1 cellular context compared by ENCODE assay signal in the genomic region with DNA sequence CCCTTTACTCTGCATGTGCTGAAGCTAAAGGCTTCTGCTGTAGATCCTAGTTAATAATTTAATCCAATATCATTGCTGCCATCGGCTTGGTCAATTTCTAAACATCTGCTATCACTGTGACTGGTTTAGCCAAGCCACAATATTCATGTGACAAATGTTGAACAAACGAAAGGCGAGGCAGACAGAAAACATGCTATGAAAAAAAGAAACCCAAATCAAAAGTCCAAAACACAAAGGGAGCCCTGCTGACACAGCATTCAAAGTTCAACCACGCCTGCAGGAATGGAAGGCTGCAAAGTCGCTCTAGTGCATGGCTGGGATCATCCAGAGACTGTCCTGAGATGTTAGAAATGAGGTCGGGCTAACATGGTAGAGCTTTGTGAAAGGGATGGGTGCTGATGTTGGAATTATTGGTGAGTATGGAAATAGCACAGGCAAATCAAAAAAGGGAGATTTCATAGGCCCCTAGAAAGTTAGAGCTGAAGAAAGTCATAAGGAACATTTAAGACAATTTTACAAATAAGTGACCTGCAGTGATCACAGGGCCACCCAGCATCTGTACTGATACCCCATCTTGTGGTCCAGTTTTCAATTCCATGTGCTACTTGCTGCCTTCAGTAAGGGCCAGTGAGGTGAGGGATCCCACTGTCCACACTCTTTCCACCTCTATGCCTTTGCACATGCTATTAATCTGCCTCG.
TF ChIP-seq lines count a peak whose summit lies in the region.

No MANE protein-coding gene starts in this region.

TF ChIP-seq in HepG2, 621 proteins besides CTCF, POLR2A, EP300 and RAD21 (continued from another document):
- TF ChIP-seq, protein P1, sequence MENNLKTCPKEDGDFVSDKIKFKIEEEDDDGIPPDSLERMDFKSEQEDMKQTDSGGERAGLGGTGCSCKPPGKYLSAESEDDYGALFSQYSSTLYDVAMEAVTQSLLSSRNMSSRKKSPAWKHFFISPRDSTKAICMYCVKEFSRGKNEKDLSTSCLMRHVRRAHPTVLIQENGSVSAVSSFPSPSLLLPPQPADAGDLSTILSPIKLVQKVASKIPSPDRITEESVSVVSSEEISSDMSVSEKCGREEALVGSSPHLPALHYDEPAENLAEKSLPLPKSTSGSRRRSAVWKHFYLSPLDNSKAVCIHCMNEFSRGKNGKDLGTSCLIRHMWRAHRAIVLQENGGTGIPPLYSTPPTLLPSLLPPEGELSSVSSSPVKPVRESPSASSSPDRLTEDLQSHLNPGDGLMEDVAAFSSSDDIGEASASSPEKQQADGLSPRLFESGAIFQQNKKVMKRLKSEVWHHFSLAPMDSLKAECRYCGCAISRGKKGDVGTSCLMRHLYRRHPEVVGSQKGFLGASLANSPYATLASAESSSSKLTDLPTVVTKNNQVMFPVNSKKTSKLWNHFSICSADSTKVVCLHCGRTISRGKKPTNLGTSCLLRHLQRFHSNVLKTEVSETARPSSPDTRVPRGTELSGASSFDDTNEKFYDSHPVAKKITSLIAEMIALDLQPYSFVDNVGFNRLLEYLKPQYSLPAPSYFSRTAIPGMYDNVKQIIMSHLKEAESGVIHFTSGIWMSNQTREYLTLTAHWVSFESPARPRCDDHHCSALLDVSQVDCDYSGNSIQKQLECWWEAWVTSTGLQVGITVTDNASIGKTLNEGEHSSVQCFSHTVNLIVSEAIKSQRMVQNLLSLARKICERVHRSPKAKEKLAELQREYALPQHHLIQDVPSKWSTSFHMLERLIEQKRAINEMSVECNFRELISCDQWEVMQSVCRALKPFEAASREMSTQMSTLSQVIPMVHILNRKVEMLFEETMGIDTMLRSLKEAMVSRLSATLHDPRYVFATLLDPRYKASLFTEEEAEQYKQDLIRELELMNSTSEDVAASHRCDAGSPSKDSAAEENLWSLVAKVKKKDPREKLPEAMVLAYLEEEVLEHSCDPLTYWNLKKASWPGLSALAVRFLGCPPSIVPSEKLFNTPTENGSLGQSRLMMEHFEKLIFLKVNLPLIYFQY (CRISPR knock-in tag; IDR thresholded peaks at IDR 0.05; ENCODE audit: borderline replicate concordance): peak; percentile 28
- TF ChIP-seq PHF21A (CRISPR knock-in tag; IDR thresholded peaks at IDR 0.05) (peak; percentile 58; the same call in 1 of the 2 replicates), MXI1 (IDR thresholded peaks at IDR 0.05; ENCODE audit: borderline replicate concordance, low read depth, low read length) (peak; percentile 44; the same call in 1 of the 3 replicates), SALL1 (CRISPR knock-in tag; IDR thresholded peaks at IDR 0.05) (peak; percentile 91), ZNF367 (CRISPR knock-in tag; IDR thresholded peaks at IDR 0.05; ENCODE audit: borderline replicate concordance) (no peak), NFIC (IDR thresholded peaks at IDR 0.05; ENCODE audit: low read length) (peak; percentile 36; the same call in 1 of the 2 replicates), CBX5 (CRISPR knock-in tag; IDR thresholded peaks at IDR 0.05; ENCODE audit: borderline replicate concordance) (peak; percentile 34; the same call in 1 of the 2 replicates), HDAC1 (CRISPR knock-in tag; IDR thresholded peaks at IDR 0.05) (peak; percentile 76), ZSCAN9 (CRISPR knock-in tag; IDR thresholded peaks at IDR 0.05; ENCODE audit: borderline replicate concordance) (peak; percentile 21; the same call in 1 of the 2 replicates), ZNF788 (CRISPR knock-in tag; IDR thresholded peaks at IDR 0.05; ENCODE audit: borderline replicate concordance) (peak; percentile 47; the same call in 1 of the 2 replicates), ZNF335 (CRISPR knock-in tag; IDR thresholded peaks at IDR 0.05) (peak; percentile 23; the same call in 1 of the 2 replicates), ZMYM4 (CRISPR knock-in tag; IDR thresholded peaks at IDR 0.05) (peak; percentile 75), SOX13 (IDR thresholded peaks at IDR 0.05) (peak; percentile 42; the same call in 1 of the 2 replicates), SOX13 (CRISPR knock-in tag; conservative IDR thresholded peaks at IDR 0.05 in 1 of 2, IDR thresholded peaks at IDR 0.05 in 1 of 2) (peak in 1 of 2 experiments; percentile 85; a peak in 2 of 4 replicates), ZNF652 (CRISPR knock-in tag; IDR thresholded peaks at IDR 0.05; ENCODE audit: borderline replicate concordance, low read depth) (no peak; the same call in 1 of the 2 replicates), ZNF468 (CRISPR knock-in tag; IDR thresholded peaks at IDR 0.05) (0 out of 2 replicates have a peak, but pooled peaks have one; percentile 37), ZNF569 (CRISPR knock-in tag; IDR thresholded peaks at IDR 0.05; ENCODE audit: borderline replicate concordance) (no peak), SRF (IDR thresholded peaks at IDR 0.05; ENCODE audit: low read depth, low read length) (no peak), ZNF644 (CRISPR knock-in tag; IDR thresholded peaks at IDR 0.05; ENCODE audit: low read depth) (peak; percentile 74; the same call in 1 of the 2 replicates), BHLHE40 (IDR thresholded peaks at IDR 0.05; ENCODE audit: low read length) (no peak), ZSCAN31 (CRISPR knock-in tag; IDR thresholded peaks at IDR 0.05; ENCODE audit: low read depth) (0 out of 2 replicates have a peak, but pooled peaks have one; percentile 34), ZMYM3 (CRISPR knock-in tag; IDR thresholded peaks at IDR 0.05) (peak; percentile 25; the same call in 1 of the 2 replicates), SAP130 (CRISPR knock-in tag; IDR thresholded peaks at IDR 0.05; ENCODE audit: low read depth) (peak; percentile 88), NCOA2 (CRISPR knock-in tag; IDR thresholded peaks at IDR 0.05) (peak; percentile 52; the same call in 1 of the 2 replicates), ZNF543 (CRISPR knock-in tag; IDR thresholded peaks at IDR 0.05) (0 out of 2 replicates have a peak, but pooled peaks have one; percentile 5), SP5 (CRISPR knock-in tag; IDR thresholded peaks at IDR 0.05; ENCODE audit: borderline replicate concordance, low read depth) (peak; percentile 91), LCORL (IDR thresholded peaks at IDR 0.05) (peak; percentile 66), LCORL (CRISPR knock-in tag; IDR thresholded peaks at IDR 0.05) (peak; percentile 85; the same call in 1 of the 2 replicates), MIER2 (CRISPR knock-in tag; IDR thresholded peaks at IDR 0.05) (peak; percentile 56; the same call in 1 of the 2 replicates), ATM (IDR thresholded peaks at IDR 0.05; ENCODE audit: borderline replicate concordance) (no peak), ASH2L (IDR thresholded peaks at IDR 0.05; ENCODE audit: insufficient read length, low read depth, low read length) (peak; percentile 68)
- TF ChIP-seq, protein P2, sequence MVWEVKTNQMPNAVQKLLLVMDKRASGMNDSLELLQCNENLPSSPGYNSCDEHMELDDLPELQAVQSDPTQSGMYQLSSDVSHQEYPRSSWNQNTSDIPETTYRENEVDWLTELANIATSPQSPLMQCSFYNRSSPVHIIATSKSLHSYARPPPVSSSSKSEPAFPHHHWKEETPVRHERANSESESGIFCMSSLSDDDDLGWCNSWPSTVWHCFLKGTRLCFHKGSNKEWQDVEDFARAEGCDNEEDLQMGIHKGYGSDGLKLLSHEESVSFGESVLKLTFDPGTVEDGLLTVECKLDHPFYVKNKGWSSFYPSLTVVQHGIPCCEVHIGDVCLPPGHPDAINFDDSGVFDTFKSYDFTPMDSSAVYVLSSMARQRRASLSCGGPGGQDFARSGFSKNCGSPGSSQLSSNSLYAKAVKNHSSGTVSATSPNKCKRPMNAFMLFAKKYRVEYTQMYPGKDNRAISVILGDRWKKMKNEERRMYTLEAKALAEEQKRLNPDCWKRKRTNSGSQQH (CRISPR knock-in tag; IDR thresholded peaks at IDR 0.05; ENCODE audit: low read depth): no peak
- TF ChIP-seq, protein P3, sequence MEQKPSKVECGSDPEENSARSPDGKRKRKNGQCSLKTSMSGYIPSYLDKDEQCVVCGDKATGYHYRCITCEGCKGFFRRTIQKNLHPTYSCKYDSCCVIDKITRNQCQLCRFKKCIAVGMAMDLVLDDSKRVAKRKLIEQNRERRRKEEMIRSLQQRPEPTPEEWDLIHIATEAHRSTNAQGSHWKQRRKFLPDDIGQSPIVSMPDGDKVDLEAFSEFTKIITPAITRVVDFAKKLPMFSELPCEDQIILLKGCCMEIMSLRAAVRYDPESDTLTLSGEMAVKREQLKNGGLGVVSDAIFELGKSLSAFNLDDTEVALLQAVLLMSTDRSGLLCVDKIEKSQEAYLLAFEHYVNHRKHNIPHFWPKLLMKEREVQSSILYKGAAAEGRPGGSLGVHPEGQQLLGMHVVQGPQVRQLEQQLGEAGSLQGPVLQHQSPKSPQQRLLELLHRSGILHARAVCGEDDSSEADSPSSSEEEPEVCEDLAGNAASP (CRISPR knock-in tag; IDR thresholded peaks at IDR 0.05; ENCODE audit: borderline replicate concordance): peak; percentile 32; the same call in 1 of the 2 replicates
- TF ChIP-seq, protein P4, sequence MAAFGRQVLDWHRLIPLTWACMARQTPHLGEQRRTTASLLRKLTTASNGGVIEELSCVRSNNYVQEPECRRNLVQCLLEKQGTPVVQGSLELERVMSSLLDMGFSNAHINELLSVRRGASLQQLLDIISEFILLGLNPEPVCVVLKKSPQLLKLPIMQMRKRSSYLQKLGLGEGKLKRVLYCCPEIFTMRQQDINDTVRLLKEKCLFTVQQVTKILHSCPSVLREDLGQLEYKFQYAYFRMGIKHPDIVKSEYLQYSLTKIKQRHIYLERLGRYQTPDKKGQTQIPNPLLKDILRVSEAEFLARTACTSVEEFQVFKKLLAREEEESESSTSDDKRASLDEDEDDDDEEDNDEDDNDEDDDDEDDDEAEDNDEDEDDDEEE (CRISPR knock-in tag; IDR thresholded peaks at IDR 0.05): peak; percentile 39; the same call in 1 of the 2 replicates
- TF ChIP-seq, protein P5, sequence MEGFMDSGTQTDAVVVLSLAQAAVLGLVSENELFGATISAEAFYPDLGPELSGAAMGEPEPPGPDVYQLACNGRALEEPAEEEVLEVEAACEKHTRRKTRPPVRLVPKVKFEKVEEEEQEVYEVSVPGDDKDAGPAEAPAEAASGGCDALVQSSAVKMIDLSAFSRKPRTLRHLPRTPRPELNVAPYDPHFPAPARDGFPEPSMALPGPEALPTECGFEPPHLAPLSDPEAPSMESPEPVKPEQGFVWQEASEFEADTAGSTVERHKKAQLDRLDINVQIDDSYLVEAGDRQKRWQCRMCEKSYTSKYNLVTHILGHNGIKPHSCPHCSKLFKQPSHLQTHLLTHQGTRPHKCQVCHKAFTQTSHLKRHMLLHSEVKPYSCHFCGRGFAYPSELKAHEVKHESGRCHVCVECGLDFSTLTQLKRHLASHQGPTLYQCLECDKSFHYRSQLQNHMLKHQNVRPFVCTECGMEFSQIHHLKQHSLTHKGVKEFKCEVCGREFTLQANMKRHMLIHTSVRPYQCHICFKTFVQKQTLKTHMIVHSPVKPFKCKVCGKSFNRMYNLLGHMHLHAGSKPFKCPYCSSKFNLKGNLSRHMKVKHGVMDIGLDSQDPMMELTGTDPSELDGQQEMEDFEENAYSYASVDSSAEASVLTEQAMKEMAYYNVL (CRISPR knock-in tag; IDR thresholded peaks at IDR 0.05; ENCODE audit: borderline replicate concordance): peak; percentile 94
- TF ChIP-seq, protein P6, sequence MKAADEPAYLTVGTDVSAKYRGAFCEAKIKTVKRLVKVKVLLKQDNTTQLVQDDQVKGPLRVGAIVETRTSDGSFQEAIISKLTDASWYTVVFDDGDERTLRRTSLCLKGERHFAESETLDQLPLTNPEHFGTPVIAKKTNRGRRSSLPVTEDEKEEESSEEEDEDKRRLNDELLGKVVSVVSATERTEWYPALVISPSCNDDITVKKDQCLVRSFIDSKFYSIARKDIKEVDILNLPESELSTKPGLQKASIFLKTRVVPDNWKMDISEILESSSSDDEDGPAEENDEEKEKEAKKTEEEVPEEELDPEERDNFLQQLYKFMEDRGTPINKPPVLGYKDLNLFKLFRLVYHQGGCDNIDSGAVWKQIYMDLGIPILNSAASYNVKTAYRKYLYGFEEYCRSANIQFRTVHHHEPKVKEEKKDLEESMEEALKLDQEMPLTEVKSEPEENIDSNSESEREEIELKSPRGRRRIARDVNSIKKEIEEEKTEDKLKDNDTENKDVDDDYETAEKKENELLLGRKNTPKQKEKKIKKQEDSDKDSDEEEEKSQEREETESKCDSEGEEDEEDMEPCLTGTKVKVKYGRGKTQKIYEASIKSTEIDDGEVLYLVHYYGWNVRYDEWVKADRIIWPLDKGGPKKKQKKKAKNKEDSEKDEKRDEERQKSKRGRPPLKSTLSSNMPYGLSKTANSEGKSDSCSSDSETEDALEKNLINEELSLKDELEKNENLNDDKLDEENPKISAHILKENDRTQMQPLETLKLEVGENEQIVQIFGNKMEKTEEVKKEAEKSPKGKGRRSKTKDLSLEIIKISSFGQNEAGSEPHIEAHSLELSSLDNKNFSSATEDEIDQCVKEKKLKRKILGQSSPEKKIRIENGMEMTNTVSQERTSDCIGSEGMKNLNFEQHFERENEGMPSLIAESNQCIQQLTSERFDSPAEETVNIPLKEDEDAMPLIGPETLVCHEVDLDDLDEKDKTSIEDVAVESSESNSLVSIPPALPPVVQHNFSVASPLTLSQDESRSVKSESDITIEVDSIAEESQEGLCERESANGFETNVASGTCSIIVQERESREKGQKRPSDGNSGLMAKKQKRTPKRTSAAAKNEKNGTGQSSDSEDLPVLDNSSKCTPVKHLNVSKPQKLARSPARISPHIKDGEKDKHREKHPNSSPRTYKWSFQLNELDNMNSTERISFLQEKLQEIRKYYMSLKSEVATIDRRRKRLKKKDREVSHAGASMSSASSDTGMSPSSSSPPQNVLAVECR (CRISPR knock-in tag; IDR thresholded peaks at IDR 0.05; ENCODE audit: borderline replicate concordance): peak; percentile 58; the same call in 1 of the 2 replicates
- TF ChIP-seq, protein P7, sequence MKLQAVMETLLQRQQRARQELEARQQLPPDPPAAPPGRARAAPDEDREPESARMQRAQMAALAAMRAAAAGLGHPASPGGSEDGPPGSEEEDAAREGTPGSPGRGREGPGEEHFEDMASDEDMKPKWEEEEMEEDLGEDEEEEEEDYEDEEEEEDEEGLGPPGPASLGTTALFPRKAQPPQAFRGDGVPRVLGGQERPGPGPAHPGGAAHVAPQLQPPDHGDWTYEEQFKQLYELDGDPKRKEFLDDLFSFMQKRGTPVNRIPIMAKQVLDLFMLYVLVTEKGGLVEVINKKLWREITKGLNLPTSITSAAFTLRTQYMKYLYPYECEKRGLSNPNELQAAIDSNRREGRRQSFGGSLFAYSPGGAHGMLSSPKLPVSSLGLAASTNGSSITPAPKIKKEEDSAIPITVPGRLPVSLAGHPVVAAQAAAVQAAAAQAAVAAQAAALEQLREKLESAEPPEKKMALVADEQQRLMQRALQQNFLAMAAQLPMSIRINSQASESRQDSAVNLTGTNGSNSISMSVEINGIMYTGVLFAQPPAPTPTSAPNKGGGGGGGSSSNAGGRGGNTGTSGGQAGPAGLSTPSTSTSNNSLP (IDR thresholded peaks at IDR 0.05; ENCODE audit: low read depth, low read length): peak; percentile 72
- TF ChIP-seq, protein P8, sequence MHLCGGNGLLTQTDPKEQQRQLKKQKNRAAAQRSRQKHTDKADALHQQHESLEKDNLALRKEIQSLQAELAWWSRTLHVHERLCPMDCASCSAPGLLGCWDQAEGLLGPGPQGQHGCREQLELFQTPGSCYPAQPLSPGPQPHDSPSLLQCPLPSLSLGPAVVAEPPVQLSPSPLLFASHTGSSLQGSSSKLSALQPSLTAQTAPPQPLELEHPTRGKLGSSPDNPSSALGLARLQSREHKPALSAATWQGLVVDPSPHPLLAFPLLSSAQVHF (CRISPR knock-in tag; IDR thresholded peaks at IDR 0.05): no peak
